Comparison of ENCODE assay signal across 8 cellular contexts in genomic region chr6:99393366-99393697, GRCh38. TPM values are rescaled to one million over a fixed set of nuclear protein-coding genes. Genes with fewer than 3 reads are reported as not detected.
DNase-seq lines count a peak whose midpoint lies in the region; ATAC-seq, FAIRE-seq and TF ChIP-seq lines count a peak whose summit lies in the region.

No MANE protein-coding gene starts in this region.

- H3K27ac ChIP-seq in A549 (peak overlapping the region; percentile 83 to 95), angular gyrus (ENCODE audit: low read depth, low read length) (peak overlapping the region; percentile 89), left lung (peak overlapping the region in 1 of 2 donors; percentile 82), transverse colon (peak overlapping the region; percentile 83 to 88 (median 86))

- TF ChIP-seq EP300 in A549 (IDR thresholded peaks at IDR 0.05): no peak
- TF ChIP-seq EP300 in transverse colon (IDR thresholded peaks at IDR 0.05; ENCODE audit: low read depth): no peak

- TF ChIP-seq POLR2A in A549 (IDR thresholded peaks at IDR 0.05; ENCODE audit: low read length) (no peak), transverse colon (IDR thresholded peaks at IDR 0.05) (no peak)

- H3K4me2 ChIP-seq in A549: peak overlapping the region; percentile 76

- FAIRE-seq in A549 (lab: Jason Lieb, UNC): no peak

- DNase-seq in A549 (ENCODE audit: low read depth in 1 of 2, low spot score in 1 of 2) (no peak), left lung (no peak), transverse colon (no peak), NCI-H128 (lab: John Stamatoyannopoulos, UW; ENCODE audit: unreplicated experiment) (no peak)
- no peak for DNase-seq in activated CD4-positive, alpha-beta T cell treated with anti-CD3 and anti-CD28 coated beads, Interleukin-2, amount 50 U/mL, for 48 hours

- CTCF ChIA-PET in A549 (lab: Yijun Ruan, JAX): interaction anchor here (1.3 to 1.6 kb wide), 5 partner anchors 12 to 63 kb away, joined by 3 to 5 read pairs (median 4); no protein-coding TSS in a partner anchor

- H3K4me3 ChIP-seq in A549 (peak overlapping the region; percentile 59), left lung (peak overlapping the region; percentile 66 to 71), transverse colon (peak overlapping the region; percentile 74 to 89 (median 78))

- 39% methylated on average over 2 of the region's 2 CpGs for WGBS in A549 (ENCODE audit: missing lambda C conversion rate)
- 20 to 24% methylated on average over 2 of the region's 2 CpGs for WGBS in transverse colon (ENCODE audit: low coverage in 1 of 2), 2 donors

- H3K4me1 ChIP-seq in A549 (peaks cover 4% of the 10 kb centered on the region; the same call in 1 of the 3 replicates), left lung (peaks cover 0 to 13% of the 10 kb centered on the region in 2 donors), transverse colon (peaks cover 0 to 10% (median 1%) of the 10 kb centered on the region in 4 donors)

- TF ChIP-seq CTCF in A549 (IDR thresholded peaks at IDR 0.05): no peak
- TF ChIP-seq CTCF in left lung (IDR thresholded peaks at IDR 0.05): no peak
- no peak for TF ChIP-seq CTCF in transverse colon (IDR thresholded peaks at IDR 0.05)

- H3K36me3 ChIP-seq in left lung (peaks cover 0 to 8% of the 10 kb centered on the region in 2 donors), transverse colon (peaks cover 0 to 6% (median 0%) of the 10 kb centered on the region in 4 donors)

- H3K27me3 ChIP-seq in left lung (no peaks in the 10 kb centered on the region), transverse colon (no peaks in the 10 kb centered on the region)

- POLR2A ChIA-PET in A549 (lab: Yijun Ruan, JAX): interaction anchor here (0.6 to 1.7 kb wide), 11 partner anchors 9 to 468 kb away, joined by 3 to 13 read pairs (median 4); partner anchors contain the start of genes CCNC, FAXC and PNISR

- TF ChIP-seq RAD21 in A549 (conservative IDR thresholded peaks at IDR 0.05 in 1 of 2, IDR thresholded peaks at IDR 0.05 in 1 of 2): no peak

- intact Hi-C loops in left lung (cut with DNase I): no loop called here
- intact Hi-C loops in transverse colon (cut with DNase I; ENCODE audit: low total_unique reads): loop anchor here (10.0 kb wide), 1 partner anchor 59 kb away; no protein-coding TSS in a partner anchor

- H3K9me3 ChIP-seq in A549: no peaks in the 10 kb centered on the region
- H3K9me3 ChIP-seq in left lung: no peaks in the 10 kb centered on the region
- no peaks in the 10 kb centered on the region for H3K9me3 ChIP-seq in transverse colon

- peak; percentile 13 to 26; a peak in 3 of 6 replicates for ATAC-seq in A549
- peak; percentile 36 for ATAC-seq in GM19035 (IDR thresholded peaks at IDR 0.05; ENCODE audit: unreplicated experiment)
- peak; percentile 19 for ATAC-seq in HG03280 (IDR thresholded peaks at IDR 0.05; ENCODE audit: unreplicated experiment)
- ATAC-seq in left lung: peak; percentile 29

- in situ Hi-C loops in transverse colon (cut with MboI; ENCODE audit: low pct_ligation_motif_present in 1 of 4, low pct_unique_long_range_greater_than_20kb in 1 of 4, low sequenced_read_pairs in 3 of 4): no loop called here

TF ChIP-seq in A549, 52 proteins besides CTCF, POLR2A, EP300 and RAD21 (continues in another document):
- no peak for TF ChIP-seq E2F6 (IDR thresholded peaks at IDR 0.05; ENCODE audit: borderline replicate concordance, low read depth)
- TF ChIP-seq HEYL (CRISPR knock-in tag; IDR thresholded peaks at IDR 0.05): no peak
- TF ChIP-seq EHMT2 (IDR thresholded peaks at IDR 0.05; ENCODE audit: low read depth): no peak
- no peak for TF ChIP-seq RFX5 (IDR thresholded peaks at IDR 0.05)
- no peak for TF ChIP-seq HDAC2 (IDR thresholded peaks at IDR 0.05)
- TF ChIP-seq MYC (IDR thresholded peaks at IDR 0.05; ENCODE audit: borderline replicate concordance, low read length): no peak
- TF ChIP-seq ATOH8 (CRISPR knock-in tag; IDR thresholded peaks at IDR 0.05; ENCODE audit: low read depth): no peak
- no peak for TF ChIP-seq GATA3 (IDR thresholded peaks at IDR 0.05; ENCODE audit: borderline replicate concordance)
- no peak for TF ChIP-seq RARB (CRISPR knock-in tag; IDR thresholded peaks at IDR 0.05)
- TF ChIP-seq HES2 (IDR thresholded peaks at IDR 0.05): no peak
- no peak for TF ChIP-seq POLR2AphosphoS2 (conservative IDR thresholded peaks at IDR 0.05; ENCODE audit: low read length)
- TF ChIP-seq CHD2 (IDR thresholded peaks at IDR 0.05; ENCODE audit: low read length, partially characterized antibody): no peak
- no peak for TF ChIP-seq KDM1A (IDR thresholded peaks at IDR 0.05; ENCODE audit: low read depth)
- TF ChIP-seq NFE2L2 (conservative IDR thresholded peaks at IDR 0.05; ENCODE audit: low read length): no peak
- no peak for TF ChIP-seq ZFP36 (IDR thresholded peaks at IDR 0.05; ENCODE audit: borderline replicate concordance, partially characterized antibody)
- no peak for TF ChIP-seq TP53 (CRISPR knock-in tag; IDR thresholded peaks at IDR 0.05)
- no peak for TF ChIP-seq REST (IDR thresholded peaks at IDR 0.05)

RNA-seq across cellular contexts. Expression of gene COQ3, which starts 0.7 kb away (rescaled TPM):
- polyA plus RNA-seq in A549 (2011; rRNA removed) (17.2 and 17.3 TPM in 2 replicates), A549 (2017; fragmentation: RNase III; extraction: RNeasy Plus Mini Kit Qiagen cat#74134 plus additional on column Dnase treatment) (13.1 to 14.0 TPM (median 13.3 TPM) in 3 replicates)
- 7.0 and 7.2 TPM in 2 replicates for polyA plus RNA-seq in A549 (2012; cell fraction: cytosol; rRNA removed)
- 3.0 and 5.9 TPM in 2 replicates for polyA plus RNA-seq in A549 (2012; cell fraction: nucleus; rRNA removed)
- polyA minus RNA-seq in A549 (2011; rRNA and poly(A)+ RNA removed): 3.2 and 3.4 TPM in 2 replicates
- total RNA-seq in left lung (1 to 10 TPM; 3.3 to 8.6 TPM), transverse colon (1 to 10 TPM in 2 of 4 donors, not detected in 2; 4.9 to 5.1 TPM)

RNA-seq across cellular contexts. Expression of gene PNISR, which starts 31.8 kb away (rescaled TPM):
- polyA plus RNA-seq in A549 (2011; rRNA removed) (51.5 and 52.7 TPM in 2 replicates), A549 (2017; fragmentation: RNase III; extraction: RNeasy Plus Mini Kit Qiagen cat#74134 plus additional on column Dnase treatment) (47.9 to 56.8 TPM (median 53.7 TPM) in 3 replicates)
- 10.7 and 10.9 TPM in 2 replicates for polyA plus RNA-seq in A549 (2012; cell fraction: cytosol; rRNA removed)
- 14.9 and 33.5 TPM in 2 replicates for polyA plus RNA-seq in A549 (2012; cell fraction: nucleus; rRNA removed)
- 27.5 and 30.9 TPM in 2 replicates for polyA minus RNA-seq in A549 (2011; rRNA and poly(A)+ RNA removed)
- total RNA-seq in left lung (10 to 100 TPM; 73.5 to 81.3 TPM), transverse colon (100 to 1,000 TPM; 118 to 374 (median 219) TPM)

RNA-seq across cellular contexts. Expression of gene FAXC, which starts 43.9 kb away (rescaled TPM):
- polyA plus RNA-seq in A549 (2011; rRNA removed) (8.4 and 9.8 TPM in 2 replicates), A549 (2017; fragmentation: RNase III; extraction: RNeasy Plus Mini Kit Qiagen cat#74134 plus additional on column Dnase treatment) (5.1 to 5.8 TPM (median 5.2 TPM) in 3 replicates)
- polyA plus RNA-seq in A549 (2012; cell fraction: cytosol; rRNA removed): 4.0 and 4.3 TPM in 2 replicates
- polyA plus RNA-seq in A549 (2012; cell fraction: nucleus; rRNA removed): 2.1 and 5.5 TPM in 2 replicates
- 5.3 and 6.4 TPM in 2 replicates for polyA minus RNA-seq in A549 (2011; rRNA and poly(A)+ RNA removed)
- total RNA-seq in left lung (10 to 100 TPM in 1 of 2 donors, 1 to 10 TPM in 1; 5.2 to 12.4 TPM), transverse colon (100 to 1,000 TPM in 1 of 4 donors, 1 to 10 TPM in 2, under 1 TPM in 1; 0.75 to 285 (median 7.1) TPM)
